Comparison of ENCODE assay signal across 25 cellular contexts in genomic region chr4:183286590-183287308, GRCh38. TPM values are rescaled to one million over a fixed set of nuclear protein-coding genes. Genes with fewer than 3 reads are reported as not detected.
DNase-seq lines count a peak whose midpoint lies in the region; ATAC-seq, FAIRE-seq and TF ChIP-seq lines count a peak whose summit lies in the region.
"Had no signal": no experiment of that assay in that cellular context is flagged by ENCODE, and none has a peak within 500 bp of the region (broad histone marks: within the 10 kb centered on the region; RNA-seq: fewer than 3 reads in every experiment).

No MANE protein-coding gene starts in this region.

- H3K4me1 ChIP-seq in kidney (ENCODE audit: control insufficient read depth in 1 of 2, insufficient read depth in 1 of 2, low read depth in 1 of 2, low read length in 2 of 2): peaks cover 3 to 23% of the 10 kb centered on the region in 2 donors

- peak; percentile 39 for ATAC-seq in GM18511 (IDR thresholded peaks at IDR 0.05; ENCODE audit: unreplicated experiment)
- ATAC-seq in GM21423 (IDR thresholded peaks at IDR 0.05; ENCODE audit: unreplicated experiment): peak; percentile 22
- peak; percentile 26 for ATAC-seq in HG03108 (IDR thresholded peaks at IDR 0.05; ENCODE audit: unreplicated experiment)
- ATAC-seq: activated T-cell treated with anti-CD3 and anti-CD28 coated beads, Interleukin-2, amount 50 U/mL, for 4 hours; left cardiac atrium; PC-3; SK-N-SH treated with all-trans-retinoic acid at 6 μM for 48 hours had no signal

- TF ChIP-seq CTCF in kidney (IDR thresholded peaks at IDR 0.05; ENCODE audit: borderline replicate concordance, extremely low read depth, insufficient read depth): no peak

- no peaks in the 10 kb centered on the region for H3K9me3 ChIP-seq in kidney (ENCODE audit: control insufficient read depth in 1 of 2, low read length in 2 of 2)

- H3K4me3 ChIP-seq in kidney (ENCODE audit: low read length in 2 of 2): no peak overlapping the region

- peaks cover 13 to 39% of the 10 kb centered on the region in 2 donors for H3K36me3 ChIP-seq in kidney (ENCODE audit: control insufficient read depth in 1 of 2, insufficient read depth in 2 of 2, low read length in 2 of 2)

- FAIRE-seq in kidney (lab: Jason Lieb, UNC): no peak
- FAIRE-seq: TTC549 had no signal

- H3K9ac ChIP-seq in kidney (ENCODE audit: low read length in 2 of 2): no peak overlapping the region

- intact Hi-C loops in kidney (cut with DNase I): no loop called here

- peak overlapping the region; percentile 71 to 76 for H3K27ac ChIP-seq in kidney (ENCODE audit: low read depth in 2 of 2, low read length in 2 of 2)

- DNase-seq in kidney (no peak), SHP77 treated with DMSO at 0.1 percent for 48 hours (lab: John Stamatoyannopoulos, UW) (no peak), COLO829 (ENCODE audit: low spot score) (no peak), activated gamma-delta T cell treated with Interleukin-2 at 50 U/mL for 16 hours (no peak), NCI-H2196 (lab: John Stamatoyannopoulos, UW; ENCODE audit: unreplicated experiment) (no peak)
- DNase-seq: activated CD4-positive, alpha-beta T cell treated with anti-CD3 and anti-CD28 coated beads, Interleukin-2, amount 50 U/mL, for 1 hour; activated T-cell treated with anti-CD3 and anti-CD28 coated beads, Interleukin-2, amount 50 U/mL, for 4 hours; CD8-positive, alpha-beta memory T cell; effector CD8-positive, alpha-beta T cell; hypothalamus; left cardiac atrium; MM.1S; NCI-H2029; NCI-H524 treated with DMSO at 0.1 percent for 48 hours; PC-3; posterior cingulate gyrus; stimulated activated naive CD4-positive, alpha-beta T cell treated with Interleukin-2 at 50 U/mL for 16 hours had no signal

RNA-seq across cellular contexts. Expression of gene CLDN22, which starts 33.3 kb away (rescaled TPM):
- total RNA-seq in kidney: not detected
- polyA plus RNA-seq in kidney (ENCODE audit: insufficient read depth, low read depth, low replicate concordance): 0.39 TPM
- total RNA-seq: activated T-cell treated with anti-CD3 and anti-CD28 coated beads, Interleukin-2, amount 50 U/mL, for 4 hours; cardiac septum; CD8-positive, alpha-beta memory T cell; H4; left cardiac atrium; PC-3; ureter had no signal
- polyA plus RNA-seq: CD8-positive, alpha-beta memory T cell had no signal

RNA-seq across cellular contexts. Expression of gene CLDN24, which starts 35.5 kb away (rescaled TPM):
- total RNA-seq in kidney: not detected
- not detected for polyA plus RNA-seq in kidney (ENCODE audit: insufficient read depth, low read depth, low replicate concordance)
- total RNA-seq: activated T-cell treated with anti-CD3 and anti-CD28 coated beads, Interleukin-2, amount 50 U/mL, for 4 hours; cardiac septum; CD8-positive, alpha-beta memory T cell; H4; left cardiac atrium; PC-3; ureter had no signal
- polyA plus RNA-seq: CD8-positive, alpha-beta memory T cell had no signal
